34 cellular contexts compared by ENCODE assay signal in genomic region chr3:46544771-46545503, GRCh38. TPM values are rescaled to one million over a fixed set of nuclear protein-coding genes. Genes with fewer than 3 reads are reported as not detected.
DNase-seq lines count a peak whose midpoint lies in the region; ATAC-seq, FAIRE-seq and TF ChIP-seq lines count a peak whose summit lies in the region.
"Had no signal": no experiment of that assay in that cellular context is flagged by ENCODE, and none has a peak within 500 bp of the region (broad histone marks: within the 10 kb centered on the region; RNA-seq: fewer than 3 reads in every experiment).

No MANE protein-coding gene starts in this region.

- DNase-seq in DND-41 (no peak), H1 (ENCODE audit: low read depth in 1 of 2, low spot score in 2 of 2) (no peak), mesendoderm (no peak), HAP-1 (ENCODE audit: low spot score in 2 of 2) (no peak), WERI-Rb-1 (no peak)
- DNase-seq in naive thymus-derived CD8-positive, alpha-beta T cell = no peak
- DNase-seq: ACHN; activated CD4-positive, alpha-beta T cell treated with anti-CD3 and anti-CD28 coated beads for 4 hours; activated effector memory CD4-positive, alpha-beta T cell treated with anti-CD3 and anti-CD28 coated beads, Interleukin-2, amount 50 U/mL, for 16 hours; activated naive CD8-positive, alpha-beta T cell treated with anti-CD3 and anti-CD28 coated beads for 36 hours; activated T-cell treated with anti-CD3 and anti-CD28 coated beads, Interleukin-2, amount 50 U/mL, for 1 hour; aorta; colonic mucosa; DMS153; effector memory CD4-positive, alpha-beta T cell; erythroblast; head of caudate nucleus; KBM-7; naive thymus-derived CD4-positive, alpha-beta T cell; NCI-H1092 treated with DMSO at 0.1 percent for 48 hours; NCI-H1930; NCI-H524 treated with DMSO at 0.1 percent for 48 hours; NK-92 treated with Interleukin-12 subunit alpha and Interleukin-12 subunit beta, amount 100 ng/mL, for 24 hours; occipital lobe; Right ventricle myocardium superior; stimulated activated CD4-positive, alpha-beta T cell treated with anti-CD3 and anti-CD28 coated beads, Interleukin-15, amount 100 ng/mL, for 24 hours; stimulated activated CD4-positive, alpha-beta T cell treated with anti-CD3 and anti-CD28 coated beads, Interleukin-4, amount 100 ng/mL, for 4 hours had no signal

- H3K4me3 Mint-ChIP-seq in naive thymus-derived CD8-positive, alpha-beta T cell = no peak overlapping the region
- H3K4me3 Mint-ChIP-seq: activated naive CD8-positive, alpha-beta T cell treated with anti-CD3 and anti-CD28 coated beads for 36 hours; naive thymus-derived CD4-positive, alpha-beta T cell; T-helper 2 cell treated with Interferon-gamma antibody and Interleukin-4, amounts not matched to agents 5 μg/mL and 100 μg/mL, for 36 hours had no signal

- FAIRE-seq in H1 (lab: Jason Lieb, UNC) = no peak
- FAIRE-seq: GM12892 had no signal

- H3K9ac ChIP-seq in DND-41 (ENCODE audit: low read depth, low read length) (peak overlapping the region; percentile 33; the same call in 1 of the 2 replicates), HUES64 (ENCODE audit: low read depth, low read length) (no peak overlapping the region), H1 (replicated peaks in 1 of 4; ENCODE audit: extremely low read depth in 1 of 4, low read depth in 3 of 4, low read length in 3 of 4) (no peak overlapping the region; a peak in 1 of 7 replicates), mesendoderm (ENCODE audit: low read length) (no peak overlapping the region)

- no peaks in the 10 kb centered on the region for H3K27me3 ChIP-seq in DND-41 (ENCODE audit: insufficient read depth, low read length, poor library complexity)
- H3K27me3 ChIP-seq in HUES64 (ENCODE audit: insufficient read depth, low read length) = no peaks in the 10 kb centered on the region
- H3K27me3 ChIP-seq in H1 (replicated peaks in 1 of 4; ENCODE audit: control insufficient read depth in 3 of 4, extremely low read depth in 1 of 4, insufficient read depth in 3 of 4, low read length in 3 of 4) = no peaks in the 10 kb centered on the region
- no peaks in the 10 kb centered on the region for H3K27me3 ChIP-seq in mesendoderm (ENCODE audit: insufficient read depth, low read length, poor library complexity)
- H3K27me3 ChIP-seq in HAP-1 (ENCODE audit: low read depth) = no peaks in the 10 kb centered on the region
- H3K27me3 ChIP-seq in WERI-Rb-1 (ENCODE audit: insufficient read depth, low read depth, severe bottlenecking) = no peaks in the 10 kb centered on the region
- H3K27me3 ChIP-seq: cardiac muscle cell, colonic mucosa had no signal

- TF ChIP-seq POLR2A in H1 (IDR thresholded peaks at IDR 0.05; ENCODE audit: control extremely low read depth in 1 of 2, low read depth in 2 of 2, low read length in 2 of 2) = no peak

- H2BK5ac ChIP-seq in H1 (ENCODE audit: low read depth, low read length) (peak overlapping the region; percentile 89), mesendoderm (ENCODE audit: low read length) (no peak overlapping the region)

- H3K27ac Mint-ChIP-seq in naive thymus-derived CD8-positive, alpha-beta T cell = peak overlapping the region in 2 of 10 donors; percentile 60 to 77
- H3K27ac Mint-ChIP-seq: activated naive CD8-positive, alpha-beta T cell treated with anti-CD3 and anti-CD28 coated beads for 36 hours; T-helper 2 cell treated with Interferon-gamma antibody and Interleukin-4, amounts not matched to agents 5 μg/mL and 100 μg/mL, for 36 hours had no signal

- in situ Hi-C loops in HAP-1 (cut with MboI; ENCODE audit: low sequenced_read_pairs) = no loop called here

- 89% methylated on average over 16 of the region's 17 CpGs for WGBS in HUES64
- 85% methylated on average over 17 of the region's 17 CpGs; no CpG with 5 or more reads in 1 of the 2 experiments for WGBS in H1 (ENCODE audit: extremely low coverage in 1 of 2, insufficient coverage in 1 of 2, insufficient read length in 1 of 2, insufficient replicate concordance in 2 of 2, low coverage in 1 of 2, low lambda C conversion rate in 2 of 2, missing lambda C conversion rate in 1 of 2), 2 experiments
- WGBS in mesendoderm (ENCODE audit: extremely low coverage, insufficient coverage, low lambda C conversion rate) = no CpG with 5 or more reads among the region's 17 CpGs

- H3K4me1 ChIP-seq in DND-41 (ENCODE audit: insufficient read depth, low read length) = peaks cover 97% of the 10 kb centered on the region
- H3K4me1 ChIP-seq in HUES64 (ENCODE audit: insufficient read depth, low read length) = peaks cover 29% of the 10 kb centered on the region
- peaks cover 14 to 20% (median 16%) of the 10 kb centered on the region in 4 experiments for H3K4me1 ChIP-seq in H1 (replicated peaks in 1 of 4; ENCODE audit: control insufficient read depth in 3 of 4, insufficient read depth in 4 of 4, low read length in 3 of 4)
- peaks cover 6% of the 10 kb centered on the region for H3K4me1 ChIP-seq in mesendoderm (ENCODE audit: control insufficient read depth, low read depth, low read length)
- H3K4me1 ChIP-seq in HAP-1 = no peaks in the 10 kb centered on the region; the same call in 1 of the 2 replicates
- H3K4me1 ChIP-seq: colonic mucosa had no signal

- H4K20me1 ChIP-seq in DND-41 (ENCODE audit: insufficient read depth, low read length) (no peaks in the 10 kb centered on the region), H1 (replicated peaks in 1 of 2; ENCODE audit: control insufficient read depth in 1 of 2, insufficient read depth in 2 of 2, low read length in 2 of 2) (no peaks in the 10 kb centered on the region)

- no peak for ATAC-seq in DND-41 (ENCODE audit: insufficient read depth, low read depth)
- no peak for ATAC-seq in naive thymus-derived CD8-positive, alpha-beta T cell
- ATAC-seq: naive thymus-derived CD4-positive, alpha-beta T cell had no signal

- H3K36me3 ChIP-seq in DND-41 (ENCODE audit: insufficient read depth, low read length) (no peaks in the 10 kb centered on the region), HUES64 (ENCODE audit: insufficient read depth, low read length) (no peaks in the 10 kb centered on the region), H1 (ENCODE audit: control insufficient read depth in 2 of 4, insufficient read depth in 4 of 4, low read length in 3 of 4) (peaks cover 0 to 10% (median 3%) of the 10 kb centered on the region in 4 experiments; a peak in 2 of 8 replicates), mesendoderm (ENCODE audit: control insufficient read depth, insufficient read depth, low read length) (no peaks in the 10 kb centered on the region), HAP-1 (replicated peaks) (no peaks in the 10 kb centered on the region), WERI-Rb-1 (no peaks in the 10 kb centered on the region)
- H3K36me3 ChIP-seq: cardiac muscle cell, colonic mucosa, tibial nerve had no signal

- H3K56ac ChIP-seq in H1 (replicated peaks; ENCODE audit: insufficient read length, low read depth, low read length) = peak overlapping the region; percentile 8
- peak overlapping the region; percentile 2 for H3K56ac ChIP-seq in mesendoderm (ENCODE audit: low read length)

- H3K14ac ChIP-seq in H1 (ENCODE audit: insufficient read length) = no peak overlapping the region

- peak overlapping the region; percentile 99 for H2BK12ac ChIP-seq in H1 (ENCODE audit: low read depth, low read length)

- H3K79me2 ChIP-seq in DND-41 (ENCODE audit: insufficient read depth, low read length) = no peaks in the 10 kb centered on the region
- H3K79me2 ChIP-seq in H1 (ENCODE audit: control insufficient read depth in 1 of 2, insufficient read depth in 2 of 2, low read length in 2 of 2) = no peaks in the 10 kb centered on the region; a peak in 1 of 4 replicates
- no peaks in the 10 kb centered on the region for H3K79me2 ChIP-seq in mesendoderm (ENCODE audit: control insufficient read depth, insufficient read depth, low read length)

- H3K18ac ChIP-seq in H1 (ENCODE audit: extremely low read depth, low read length) (peak overlapping the region; percentile 82), mesendoderm (ENCODE audit: low read length) (no peak overlapping the region)

- H3K27me3 Mint-ChIP-seq in naive thymus-derived CD8-positive, alpha-beta T cell = no peaks in the 10 kb centered on the region
- H3K27me3 Mint-ChIP-seq: activated naive CD8-positive, alpha-beta T cell treated with anti-CD3 and anti-CD28 coated beads for 36 hours had no signal

- H4K91ac ChIP-seq in H1 (replicated peaks; ENCODE audit: insufficient read length, low read length) = peak overlapping the region; percentile 96

- H3K4me2 ChIP-seq in DND-41 (ENCODE audit: insufficient read depth, low read length) = no peak overlapping the region
- peak overlapping the region in 1 of 2 experiments; percentile 50; a peak in 3 of 4 replicates for H3K4me2 ChIP-seq in H1 (ENCODE audit: insufficient read depth in 1 of 2, low read depth in 2 of 2, low read length in 2 of 2)
- no peak overlapping the region for H3K4me2 ChIP-seq in mesendoderm (ENCODE audit: low read length)

- no peaks in the 10 kb centered on the region for H3K36me3 Mint-ChIP-seq in naive thymus-derived CD8-positive, alpha-beta T cell
- H3K36me3 Mint-ChIP-seq: activated naive CD8-positive, alpha-beta T cell treated with anti-CD3 and anti-CD28 coated beads for 36 hours had no signal

- H3K79me1 ChIP-seq in H1 (ENCODE audit: low read depth, low read length) (no peaks in the 10 kb centered on the region), mesendoderm (ENCODE audit: low read length) (no peaks in the 10 kb centered on the region)

- POLR2A ChIA-PET in H1 (lab: Charles Lee; ENCODE audit: partially characterized antibody) = interaction anchor here (0.7 to 8.3 kb wide), 9 partner anchors 13 to 56 kb away, joined by 3 to 145 read pairs (median 6); a partner anchor contains a TSS
- POLR2A ChIA-PET in naive thymus-derived CD8-positive, alpha-beta T cell (lab: Charles Lee) = no interaction called here

- no peak for TF ChIP-seq CTCF in DND-41 (IDR thresholded peaks at IDR 0.05; ENCODE audit: borderline replicate concordance, extremely low read depth, low read length, poor library complexity, severe bottlenecking)
- TF ChIP-seq CTCF in H1 (IDR thresholded peaks at IDR 0.05; ENCODE audit: control extremely low read depth in 1 of 3, insufficient read depth in 1 of 3, low read depth in 1 of 3, low read length in 3 of 3) = no peak; a peak in 1 of 4 replicates
- TF ChIP-seq CTCF in WERI-Rb-1 (IDR thresholded peaks at IDR 0.05; ENCODE audit: low read depth, low read length) = no peak

- peak overlapping the region; percentile 77 for H2BK20ac ChIP-seq in H1 (ENCODE audit: low read length)

- H2AFZ ChIP-seq in DND-41 (ENCODE audit: low read depth, low read length) (no peak overlapping the region), H1 (ENCODE audit: low read length) (no peak overlapping the region)

- H3K4me3 ChIP-seq in DND-41 (ENCODE audit: low read depth in 1 of 2, low read length in 2 of 2) (no peak overlapping the region), HUES64 (ENCODE audit: low read length) (no peak overlapping the region), H1 (ENCODE audit: extremely low read depth in 1 of 4, insufficient read depth in 2 of 4, low read depth in 3 of 4, low read length in 4 of 4) (peak overlapping the region in 1 of 4 experiments; percentile 19; a peak in 1 of 8 replicates), mesendoderm (ENCODE audit: low read length) (no peak overlapping the region), HAP-1 (no peak overlapping the region), WERI-Rb-1 (ENCODE audit: low read depth, low read length) (no peak overlapping the region)
- H3K4me3 ChIP-seq: cardiac muscle cell, colonic mucosa, tibial nerve had no signal

- H4K8ac ChIP-seq in H1 (ENCODE audit: extremely low read depth, insufficient read depth, low read length) = no peak overlapping the region
- H4K8ac ChIP-seq in mesendoderm (ENCODE audit: low read depth, low read length) = no peak overlapping the region

- H3K23ac ChIP-seq in H1 (ENCODE audit: insufficient read length) (no peak overlapping the region), mesendoderm (ENCODE audit: low read length) (no peak overlapping the region)

- no peaks in the 10 kb centered on the region for H3K23me2 ChIP-seq in H1 (ENCODE audit: low read depth, low read length)

- H4K5ac ChIP-seq in H1 (ENCODE audit: insufficient read length, low read depth, low read length) (peak overlapping the region; percentile 4), mesendoderm (ENCODE audit: low read length) (no peak overlapping the region)

- peaks cover 3% of the 10 kb centered on the region for H3K9me3 ChIP-seq in DND-41 (ENCODE audit: insufficient read depth, low read length, severe bottlenecking)
- H3K9me3 ChIP-seq in HUES64 (ENCODE audit: insufficient read depth, low read depth, low read length) = peaks cover 6% of the 10 kb centered on the region
- peaks cover 12 to 17% of the 10 kb centered on the region in 2 experiments for H3K9me3 ChIP-seq in H1 (ENCODE audit: insufficient read depth in 2 of 2, low read depth in 1 of 2, low read length in 1 of 2)
- no peaks in the 10 kb centered on the region for H3K9me3 ChIP-seq in HAP-1
- H3K9me3 ChIP-seq in WERI-Rb-1 (ENCODE audit: severe bottlenecking) = no peaks in the 10 kb centered on the region
- H3K9me3 ChIP-seq: colonic mucosa, tibial nerve had no signal

- CTCF ChIA-PET in H1 (lab: Charles Lee; ENCODE audit: partially characterized antibody) = interaction anchor here (0.8 to 3.1 kb wide), 5 partner anchors 14 to 116 kb away, joined by 3 to 20 read pairs (median 5); no protein-coding TSS in a partner anchor

- H3K27ac ChIP-seq in DND-41 (ENCODE audit: low read length) (peak overlapping the region; percentile 97), HUES64 (ENCODE audit: low read depth, low read length) (peak overlapping the region; percentile 70; the same call in 1 of the 2 replicates), H1 (ENCODE audit: low read depth, low read length) (peak overlapping the region; percentile 29), mesendoderm (ENCODE audit: low read depth, low read length) (no peak overlapping the region), WERI-Rb-1 (no peak overlapping the region)
- H3K27ac ChIP-seq: cardiac muscle cell, colonic mucosa, tibial nerve had no signal

- H3K4me1 Mint-ChIP-seq in naive thymus-derived CD8-positive, alpha-beta T cell = peaks cover 5 to 45% (median 29%) of the 10 kb centered on the region in 4 donors

- H2BK15ac ChIP-seq in H1 (ENCODE audit: low read length) (peak overlapping the region; percentile 3; the same call in 1 of the 2 replicates), mesendoderm (replicated peaks; ENCODE audit: low read depth) (no peak overlapping the region)

- H3K4ac ChIP-seq in H1 (replicated peaks; ENCODE audit: insufficient read length, low read depth, low read length) = peak overlapping the region; percentile 79
- H3K4ac ChIP-seq in mesendoderm (ENCODE audit: low read depth, low read length) = no peak overlapping the region

- H2AK5ac ChIP-seq in H1 (ENCODE audit: low read depth, low read length) (peak overlapping the region; percentile 84), mesendoderm (ENCODE audit: low read length) (no peak overlapping the region)

- no peaks in the 10 kb centered on the region for H3K9me3 Mint-ChIP-seq in naive thymus-derived CD8-positive, alpha-beta T cell
- H3K9me3 Mint-ChIP-seq: activated naive CD8-positive, alpha-beta T cell treated with anti-CD3 and anti-CD28 coated beads for 36 hours; naive thymus-derived CD4-positive, alpha-beta T cell; T-helper 2 cell treated with Interferon-gamma antibody and Interleukin-4, amounts not matched to agents 5 μg/mL and 100 μg/mL, for 36 hours had no signal

- TF ChIP-seq EP300 in H1 (IDR thresholded peaks at IDR 0.05; ENCODE audit: borderline replicate concordance in 1 of 2, low read depth in 2 of 2, low read length in 2 of 2) = no peak

- TF ChIP-seq RAD21 in H1 (IDR thresholded peaks at IDR 0.05 in 1 of 2, conservative IDR thresholded peaks at IDR 0.05 in 1 of 2; ENCODE audit: low read depth in 2 of 2, low read length in 2 of 2) = peak; percentile 38 to 58; a peak in 3 of 4 replicates

- H2BK120ac ChIP-seq in H1 (replicated peaks; ENCODE audit: low read depth, low read length) (peak overlapping the region; percentile 89), mesendoderm (ENCODE audit: low read depth, low read length) (no peak overlapping the region)

RNA-seq across cellular contexts. Expression of gene LRRC2, which starts 21.2 kb away (rescaled TPM):
- 2.2 TPM for polyA plus RNA-seq in HUES64 (2013, experiment 1 of 2)
- 1.4 TPM for polyA plus RNA-seq in HUES64 (2013, experiment 2 of 2)
- 6.4 and 7.3 TPM in 2 replicates for total RNA-seq in H1 (2021; fragmentation: NEBNext Ultra II Directional; extraction: Animal tissue kit (Norgen Biotek cat#: 25700))
- polyA plus RNA-seq in H1 (2011; rRNA removed) = 1.2 and 1.4 TPM in 2 replicates
- 2.8 TPM for polyA plus RNA-seq in H1 (2011; cell fraction: cytosol; rRNA removed)
- polyA plus RNA-seq in H1 (2011; cell fraction: nucleus; rRNA removed) = 2.9 TPM
- 2.8 to 3.4 TPM (median 3.1 TPM) in 4 replicates for polyA plus RNA-seq in H1 (2012, experiment 1 of 2)
- polyA plus RNA-seq in H1 (2012, experiment 2 of 2) = 0.24 TPM
- polyA plus RNA-seq in H1 (2013, experiment 1 of 2) = 3.9 TPM
- polyA plus RNA-seq in H1 (2013, experiment 2 of 2) = 3.5 TPM
- polyA minus RNA-seq in H1 (2011; rRNA and poly(A)+ RNA removed) = 3.5 and 4.9 TPM in 2 replicates
- polyA minus RNA-seq in H1 (2011; cell fraction: cytosol; rRNA and poly(A)+ RNA removed) = 1.9 TPM
- polyA minus RNA-seq in H1 (2011; cell fraction: nucleus; rRNA and poly(A)+ RNA removed) = 7.9 TPM
- polyA plus RNA-seq in mesendoderm (2013, experiment 1 of 2) = 3.4 TPM
- 3.4 TPM for polyA plus RNA-seq in mesendoderm (2013, experiment 2 of 2)
- total RNA-seq in naive thymus-derived CD8-positive, alpha-beta T cell = under 1 TPM; 0.26 to 0.33 TPM
- not detected for polyA plus RNA-seq in naive thymus-derived CD8-positive, alpha-beta T cell
- total RNA-seq: activated naive CD8-positive, alpha-beta T cell treated with anti-CD3 and anti-CD28 coated beads for 36 hours had no signal

RNA-seq across cellular contexts. Expression of gene RTP3, which starts 47.2 kb away (rescaled TPM):
- polyA plus RNA-seq in HUES64 (2013, experiment 1 of 2) = not detected
- polyA plus RNA-seq in HUES64 (2013, experiment 2 of 2) = not detected
- total RNA-seq in H1 (2021; fragmentation: NEBNext Ultra II Directional; extraction: Animal tissue kit (Norgen Biotek cat#: 25700)) = 0.33 TPM in 1 of 2 replicates, not detected in the other
- 0.06 and 0.08 TPM in 2 replicates for polyA plus RNA-seq in H1 (2011; rRNA removed)
- polyA plus RNA-seq in H1 (2011; cell fraction: cytosol; rRNA removed) = 0.05 TPM
- not detected for polyA plus RNA-seq in H1 (2011; cell fraction: nucleus; rRNA removed)
- 0.13 to 0.17 TPM (median 0.13 TPM) in 3 of 4 replicates, not detected in the other for polyA plus RNA-seq in H1 (2012, experiment 1 of 2)
- 0.13 TPM for polyA plus RNA-seq in H1 (2012, experiment 2 of 2)
- polyA plus RNA-seq in H1 (2013, experiment 1 of 2) = 0.10 TPM
- polyA plus RNA-seq in H1 (2013, experiment 2 of 2) = not detected
- polyA minus RNA-seq in H1 (2011; rRNA and poly(A)+ RNA removed) = not detected in 2 replicates
- not detected for polyA minus RNA-seq in H1 (2011; cell fraction: cytosol; rRNA and poly(A)+ RNA removed)
- not detected for polyA minus RNA-seq in H1 (2011; cell fraction: nucleus; rRNA and poly(A)+ RNA removed)
- 0.10 TPM for polyA plus RNA-seq in mesendoderm (2013, experiment 1 of 2)
- polyA plus RNA-seq in mesendoderm (2013, experiment 2 of 2) = 0.11 TPM
- not detected for total RNA-seq in naive thymus-derived CD8-positive, alpha-beta T cell
- not detected for polyA plus RNA-seq in naive thymus-derived CD8-positive, alpha-beta T cell
- total RNA-seq: activated naive CD8-positive, alpha-beta T cell treated with anti-CD3 and anti-CD28 coated beads for 36 hours; aorta; cardiac muscle cell; colonic mucosa; kidney epithelial cell; naive thymus-derived CD4-positive, alpha-beta T cell; occipital lobe; Right ventricle myocardium superior; tibial nerve had no signal
- polyA plus RNA-seq: aorta; BJ; cardiac muscle cell; naive thymus-derived CD4-positive, alpha-beta T cell had no signal

Comparison
In these comparisons a context has a peak if more than half of its experiments do, and no peak if none do; other contexts are left out.
1. H3K27ac ChIP-seq: peak in DND-41 (single experiment), HUES64 (single experiment) and H1 (single experiment); none in mesendoderm (single experiment) and WERI-Rb-1 (single experiment).